8 cellular contexts compared by ENCODE assay signal in the genomic region with DNA sequence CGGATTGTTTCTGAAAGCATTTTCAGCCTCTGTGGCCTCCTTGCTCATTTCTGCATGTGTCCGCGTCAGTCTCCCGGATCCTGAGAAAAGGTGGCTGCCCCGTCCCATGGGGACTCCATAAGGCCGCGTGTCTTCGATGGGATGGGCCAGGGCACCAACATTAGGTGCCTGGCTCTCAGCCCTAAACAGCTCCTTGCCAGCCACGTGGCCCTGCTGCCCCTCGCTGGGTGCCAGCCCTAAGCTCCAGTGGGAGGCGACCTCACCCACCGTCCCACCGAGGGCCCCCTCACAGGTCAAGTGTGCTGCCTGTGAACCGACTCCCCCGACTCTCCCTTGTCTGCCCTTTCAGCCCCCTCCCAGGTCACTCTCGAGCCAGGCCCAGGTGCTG. TPM values are rescaled to one million over a fixed set of nuclear protein-coding genes. Genes with fewer than 3 reads are reported as not detected.
DNase-seq lines count a peak whose midpoint lies in the region; ATAC-seq and TF ChIP-seq lines count a peak whose summit lies in the region.

No MANE protein-coding gene starts in this region.

- CTCF ChIA-PET in activated naive CD4-positive, alpha-beta T cell treated with anti-CD3 and anti-CD28 coated beads, Interleukin-2, amount 10 ng/mL, durations not matched to agents 7 days and 5 days (lab: Charles Lee): no interaction called here
- CTCF ChIA-PET in activated CD8-positive, alpha-beta T cell treated with anti-CD3 and anti-CD28 coated beads for 36 hours (lab: Charles Lee): interaction anchor here (1.0 to 1.5 kb wide), 2 partner anchors 16 to 358 kb away, joined by 3 read pairs; a partner anchor contains a TSS

- intact Hi-C loops in activated CD8-positive, alpha-beta T cell treated with anti-CD3 and anti-CD28 coated beads for 36 hours (cut with micrococcal nuclease): no loop called here

- ATAC-seq in activated CD8-positive, alpha-beta T cell treated with anti-CD3 and anti-CD28 coated beads for 36 hours: peak; percentile 0
- ATAC-seq in stimulated activated naive CD8-positive, alpha-beta T cell treated with anti-CD3 and anti-CD28 coated beads, Interleukin-15, Interleukin-2, amounts not matched to agents 100 U/mL and 50 U/mL, for 24 hours: peak; percentile 4
- no peak for ATAC-seq in HG03469 (IDR thresholded peaks at IDR 0.05; ENCODE audit: unreplicated experiment)

- H3K36me3 Mint-ChIP-seq in activated naive CD4-positive, alpha-beta T cell treated with anti-CD3 and anti-CD28 coated beads, Interleukin-2, amount 10 ng/mL, durations not matched to agents 7 days and 5 days: peaks cover 49% of the 10 kb centered on the region
- H3K36me3 Mint-ChIP-seq in activated CD8-positive, alpha-beta T cell treated with anti-CD3 and anti-CD28 coated beads for 36 hours (ENCODE audit: low read depth): peaks cover 50% of the 10 kb centered on the region

- POLR2A ChIA-PET in activated CD8-positive, alpha-beta T cell treated with anti-CD3 and anti-CD28 coated beads for 36 hours (lab: Charles Lee): interaction anchor here (0.7 to 21.3 kb wide), 3 partner anchors 9 to 20 kb away, joined by 3 to 431 read pairs (median 20); a partner anchor contains a TSS

- TF ChIP-seq CTCF in activated CD8-positive, alpha-beta T cell treated with anti-CD3 and anti-CD28 coated beads for 36 hours (IDR thresholded peaks at IDR 0.05): no peak

- peak overlapping the region; percentile 62 for H3K4me3 ChIP-seq in iPS-11a (ENCODE audit: low read depth, low read length)

- DNase-seq in activated naive CD4-positive, alpha-beta T cell treated with anti-CD3 and anti-CD28 coated beads, Interleukin-2, amount 10 ng/mL, durations not matched to agents 7 days and 5 days: no peak
- no peak for DNase-seq in activated naive CD4-positive, alpha-beta T cell treated with Interleukin-2 at 50 U/mL for 16 hours
- DNase-seq in activated CD8-positive, alpha-beta T cell treated with anti-CD3 and anti-CD28 coated beads for 36 hours: no peak
- no peak for DNase-seq in stimulated activated naive CD8-positive, alpha-beta T cell treated with anti-CD3 and anti-CD28 coated beads, Interleukin-15, Interleukin-2, amounts not matched to agents 100 U/mL and 50 U/mL, for 24 hours
- DNase-seq in Ammon's horn (ENCODE audit: low spot score) (no peak), C1 segment of cervical spinal cord (lab: John Stamatoyannopoulos, UW) (no peak)

- H3K4me3 Mint-ChIP-seq in activated naive CD4-positive, alpha-beta T cell treated with anti-CD3 and anti-CD28 coated beads, Interleukin-2, amount 10 ng/mL, durations not matched to agents 7 days and 5 days: peak overlapping the region; percentile 85
- peak overlapping the region; percentile 91 for H3K4me3 Mint-ChIP-seq in activated CD8-positive, alpha-beta T cell treated with anti-CD3 and anti-CD28 coated beads for 36 hours

- H3K27ac Mint-ChIP-seq in activated naive CD4-positive, alpha-beta T cell treated with anti-CD3 and anti-CD28 coated beads, Interleukin-2, amount 10 ng/mL, durations not matched to agents 7 days and 5 days: peak overlapping the region; percentile 83
- H3K27ac Mint-ChIP-seq in activated CD8-positive, alpha-beta T cell treated with anti-CD3 and anti-CD28 coated beads for 36 hours: peak overlapping the region; percentile 87

- no peaks in the 10 kb centered on the region for H3K9me3 Mint-ChIP-seq in activated naive CD4-positive, alpha-beta T cell treated with anti-CD3 and anti-CD28 coated beads, Interleukin-2, amount 10 ng/mL, durations not matched to agents 7 days and 5 days
- no peaks in the 10 kb centered on the region for H3K9me3 Mint-ChIP-seq in activated CD8-positive, alpha-beta T cell treated with anti-CD3 and anti-CD28 coated beads for 36 hours

- no peaks in the 10 kb centered on the region for H3K27me3 Mint-ChIP-seq in activated naive CD4-positive, alpha-beta T cell treated with anti-CD3 and anti-CD28 coated beads, Interleukin-2, amount 10 ng/mL, durations not matched to agents 7 days and 5 days
- no peaks in the 10 kb centered on the region for H3K27me3 Mint-ChIP-seq in activated CD8-positive, alpha-beta T cell treated with anti-CD3 and anti-CD28 coated beads for 36 hours

- H3K4me1 Mint-ChIP-seq in activated naive CD4-positive, alpha-beta T cell treated with anti-CD3 and anti-CD28 coated beads, Interleukin-2, amount 10 ng/mL, durations not matched to agents 7 days and 5 days: peaks cover 80% of the 10 kb centered on the region
- peaks cover 55% of the 10 kb centered on the region for H3K4me1 Mint-ChIP-seq in activated CD8-positive, alpha-beta T cell treated with anti-CD3 and anti-CD28 coated beads for 36 hours (ENCODE audit: low read depth)

RNA-seq across cellular contexts. Expression of a gene that starts 0.9 kb away (rescaled TPM):
- total RNA-seq in activated CD8-positive, alpha-beta T cell treated with anti-CD3 and anti-CD28 coated beads for 36 hours: 10 to 100 TPM; 60.4 to 62.1 TPM

RNA-seq across cellular contexts. Expression of a gene that starts 27.4 kb away (rescaled TPM):
- 100 to 1,000 TPM; 392 to 399 TPM for total RNA-seq in activated CD8-positive, alpha-beta T cell treated with anti-CD3 and anti-CD28 coated beads for 36 hours

RNA-seq across cellular contexts. Expression of a gene that starts 44.6 kb away (rescaled TPM):
- total RNA-seq in activated CD8-positive, alpha-beta T cell treated with anti-CD3 and anti-CD28 coated beads for 36 hours: not detected
